In the genomic region with DNA sequence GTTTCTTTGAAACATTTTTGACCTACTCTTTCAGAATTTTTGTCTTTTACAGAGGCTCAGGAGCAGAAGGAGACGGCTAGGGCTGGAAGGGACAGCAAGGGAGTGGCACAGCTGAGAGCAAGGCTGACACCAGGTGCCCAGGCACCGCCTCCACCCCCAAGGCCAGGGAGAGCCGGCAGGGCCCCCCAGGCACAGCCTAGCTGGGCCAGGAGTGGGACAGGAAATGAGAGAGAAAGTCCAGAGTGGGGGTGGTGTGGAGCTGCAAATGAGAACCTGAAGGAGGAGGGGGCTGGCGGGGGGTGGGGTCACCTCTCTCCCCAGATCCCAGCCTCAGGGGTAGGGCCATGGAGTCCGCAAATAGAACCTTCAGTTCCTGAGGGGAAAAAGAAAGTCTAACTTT, we compare ENCODE assay signal across 16 cellular contexts.
"Had no signal": no experiment of that assay in that cellular context is flagged by ENCODE, and none has a peak within 500 bp of the region (broad histone marks: within the 10 kb centered on the region; RNA-seq: fewer than 3 reads in every experiment).

No MANE protein-coding gene starts in this region.

- H3K27ac Mint-ChIP-seq: activated CD4-positive, alpha-beta memory T cell treated with anti-CD3 and anti-CD28 coated beads, Interleukin-2, amount 10 ng/mL, durations not matched to agents 7 days and 5 days; activated CD4-positive, alpha-beta T cell treated with anti-CD3 and anti-CD28 coated beads for 36 hours; activated naive CD4-positive, alpha-beta T cell treated with anti-CD3 and anti-CD28 coated beads, Interleukin-2, amount 10 ng/mL, durations not matched to agents 7 days and 5 days; activated T-cell treated with anti-CD3 and anti-CD28 coated beads, Interleukin-2, amount 50 U/mL, for 72 hours; natural killer cell; stimulated activated naive CD8-positive, alpha-beta T cell treated with anti-CD3 and anti-CD28 coated beads, Interleukin-15, Interleukin-2, amounts not matched to agents 100 ng/mL and 50 ng/mL, for 24 hours had no signal

- H2AFZ ChIP-seq: hepatocyte had no signal

- H3K4me2 ChIP-seq: hepatocyte had no signal

- DNase-seq: activated CD4-positive, alpha-beta memory T cell treated with anti-CD3 and anti-CD28 coated beads, Interleukin-2, amount 10 ng/mL, durations not matched to agents 7 days and 5 days; activated CD4-positive, alpha-beta T cell treated with anti-CD3 and anti-CD28 coated beads for 36 hours; activated CD8-positive, alpha-beta memory T cell treated with anti-CD3 and anti-CD28 coated beads, Interleukin-2, amount 50 U/mL, for 4 hours; activated naive CD4-positive, alpha-beta T cell treated with anti-CD3 and anti-CD28 coated beads, Interleukin-2, amount 10 ng/mL, durations not matched to agents 7 days and 5 days; activated T-cell treated with anti-CD3 and anti-CD28 coated beads, Interleukin-2, amount 50 U/mL, for 72 hours; erythroblast; natural killer cell; sigmoid colon; stimulated activated CD4-positive, alpha-beta T cell treated with anti-CD3 and anti-CD28 coated beads, Interleukin-12 subunit alpha, Interleukin-12 subunit beta, amount 100 ng/mL, for 4 hours; T-helper 9 cell; uterus had no signal

- H3K36me3 ChIP-seq: sigmoid colon, uterus had no signal

- H3K79me2 ChIP-seq: hepatocyte had no signal

- ATAC-seq: activated CD4-positive, alpha-beta T cell treated with anti-CD3 and anti-CD28 coated beads for 36 hours; activated T-cell treated with anti-CD3 and anti-CD28 coated beads, Interleukin-2, amount 50 U/mL, for 72 hours; natural killer cell had no signal

- H3K9me3 ChIP-seq: sigmoid colon, uterus had no signal

- H3K27ac ChIP-seq: sigmoid colon, uterus, VCaP had no signal

- H3K4me3 Mint-ChIP-seq: activated CD4-positive, alpha-beta memory T cell treated with anti-CD3 and anti-CD28 coated beads, Interleukin-2, amount 10 ng/mL, durations not matched to agents 7 days and 5 days; activated CD4-positive, alpha-beta T cell treated with anti-CD3 and anti-CD28 coated beads for 36 hours; activated naive CD4-positive, alpha-beta T cell treated with anti-CD3 and anti-CD28 coated beads, Interleukin-2, amount 10 ng/mL, durations not matched to agents 7 days and 5 days; activated T-cell treated with anti-CD3 and anti-CD28 coated beads, Interleukin-2, amount 50 U/mL, for 72 hours; central memory CD8-positive, alpha-beta T cell; natural killer cell; stimulated activated naive CD8-positive, alpha-beta T cell treated with anti-CD3 and anti-CD28 coated beads, Interleukin-15, Interleukin-2, amounts not matched to agents 100 ng/mL and 50 ng/mL, for 24 hours had no signal

- H3K9me3 Mint-ChIP-seq: activated CD4-positive, alpha-beta memory T cell treated with anti-CD3 and anti-CD28 coated beads, Interleukin-2, amount 10 ng/mL, durations not matched to agents 7 days and 5 days; activated naive CD4-positive, alpha-beta T cell treated with anti-CD3 and anti-CD28 coated beads, Interleukin-2, amount 10 ng/mL, durations not matched to agents 7 days and 5 days; activated T-cell treated with anti-CD3 and anti-CD28 coated beads, Interleukin-2, amount 50 U/mL, for 72 hours; central memory CD8-positive, alpha-beta T cell; natural killer cell; stimulated activated naive CD8-positive, alpha-beta T cell treated with anti-CD3 and anti-CD28 coated beads, Interleukin-15, Interleukin-2, amounts not matched to agents 100 ng/mL and 50 ng/mL, for 24 hours had no signal

- H3K4me1 Mint-ChIP-seq: central memory CD8-positive, alpha-beta T cell had no signal

- H3K4me1 ChIP-seq: sigmoid colon, uterus had no signal

- H3K27me3 ChIP-seq: sigmoid colon, uterus had no signal

- H3K27me3 Mint-ChIP-seq: activated CD4-positive, alpha-beta memory T cell treated with anti-CD3 and anti-CD28 coated beads, Interleukin-2, amount 10 ng/mL, durations not matched to agents 7 days and 5 days; activated CD4-positive, alpha-beta T cell treated with anti-CD3 and anti-CD28 coated beads for 36 hours; activated naive CD4-positive, alpha-beta T cell treated with anti-CD3 and anti-CD28 coated beads, Interleukin-2, amount 10 ng/mL, durations not matched to agents 7 days and 5 days; stimulated activated naive CD8-positive, alpha-beta T cell treated with anti-CD3 and anti-CD28 coated beads, Interleukin-15, Interleukin-2, amounts not matched to agents 100 ng/mL and 50 ng/mL, for 24 hours had no signal

- H3K4me3 ChIP-seq: hepatocyte, lung, sigmoid colon, uterus had no signal

- H3K36me3 Mint-ChIP-seq: activated naive CD4-positive, alpha-beta T cell treated with anti-CD3 and anti-CD28 coated beads, Interleukin-2, amount 10 ng/mL, durations not matched to agents 7 days and 5 days; natural killer cell had no signal
